Comparison of ENCODE assay signal across 1 cellular context in the genomic region with DNA sequence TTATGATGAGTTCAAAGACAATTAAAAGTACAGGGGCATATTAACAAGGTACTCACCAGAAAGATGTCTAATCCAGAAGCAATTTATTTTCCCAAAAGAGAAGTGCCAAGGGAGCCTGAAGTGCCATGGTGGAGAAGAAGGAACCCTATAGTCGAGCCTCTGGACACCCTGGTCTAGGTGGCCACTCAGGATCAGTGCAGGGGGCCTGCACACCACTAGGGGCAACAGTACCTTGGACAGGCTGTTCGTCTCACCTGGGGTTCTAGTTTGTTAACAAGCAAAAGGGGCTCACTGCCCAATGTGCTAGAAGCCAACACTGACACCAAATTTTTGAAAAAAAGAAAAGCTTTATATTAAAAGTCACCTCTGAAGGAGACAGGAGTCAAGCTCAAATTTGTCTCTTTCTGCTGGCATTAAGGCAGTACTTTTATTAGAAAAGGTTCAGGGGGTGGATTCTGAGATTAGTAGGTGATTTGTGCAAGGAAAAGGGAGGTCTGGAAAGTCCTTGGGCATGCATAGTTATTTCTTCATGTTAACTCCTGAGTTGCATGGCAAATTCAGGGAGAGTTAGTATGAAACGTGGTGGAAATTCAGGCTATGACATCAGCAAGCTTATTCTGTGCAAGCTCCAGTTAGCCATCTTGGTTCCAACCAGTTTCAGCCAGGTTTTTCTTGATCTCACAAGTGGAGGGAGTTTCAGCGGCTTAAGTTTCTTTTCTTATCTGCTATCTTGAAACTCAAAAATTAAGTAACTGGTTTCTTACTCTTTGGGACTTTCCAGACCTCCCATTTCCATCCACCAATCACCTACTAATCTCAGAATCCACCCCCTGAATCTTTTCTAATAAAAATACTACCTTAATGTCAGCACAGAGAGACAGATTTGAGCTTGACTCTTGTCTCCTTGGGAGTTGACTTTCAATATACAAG.
TF ChIP-seq lines count a peak whose summit lies in the region.

No MANE protein-coding gene starts in this region.

TF ChIP-seq in HEK293T, 16 proteins besides CTCF, POLR2A, EP300 and RAD21 (continued from another document):
- TF ChIP-seq PKNOX1 (IDR thresholded peaks at IDR 0.05) (no peak), ZNF384 (IDR thresholded peaks at IDR 0.05) (no peak), TARDBP (IDR thresholded peaks at IDR 0.05) (no peak), L3MBTL2 (conservative IDR thresholded peaks at IDR 0.05) (no peak)
